15 cellular contexts compared by ENCODE assay signal in genomic region chr17:42253173-42253545, GRCh38. TPM values are rescaled to one million over a fixed set of nuclear protein-coding genes. Genes with fewer than 3 reads are reported as not detected.
A peak's percentile ranks its signal among the peaks of the same experiment; 100 is the strongest.
DNase-seq lines count a peak whose midpoint lies in the region; ATAC-seq and TF ChIP-seq lines count a peak whose summit lies in the region.
"Had no signal": no experiment of that assay in that cellular context is flagged by ENCODE, and none has a peak within 500 bp of the region (broad histone marks: within the 10 kb centered on the region; RNA-seq: fewer than 3 reads in every experiment).

No MANE protein-coding gene starts in this region.

- H3K27ac Mint-ChIP-seq in activated naive CD4-positive, alpha-beta T cell treated with anti-CD3 and anti-CD28 coated beads, Interleukin-2, amount 10 ng/mL, durations not matched to agents 7 days and 5 days: peak overlapping the region; percentile 15
- H3K27ac Mint-ChIP-seq in activated CD8-positive, alpha-beta T cell treated with anti-CD3 and anti-CD28 coated beads for 36 hours: peak overlapping the region; percentile 83

- H3K27ac ChIP-seq in fibroblast of lung (ENCODE audit: insufficient read depth, low read length) (no peak overlapping the region), uterus (peak overlapping the region; percentile 16 to 46)
- H3K27ac ChIP-seq: body of pancreas, KMS-11, parathyroid adenoma had no signal

- H3K9me3 Mint-ChIP-seq in activated naive CD4-positive, alpha-beta T cell treated with anti-CD3 and anti-CD28 coated beads, Interleukin-2, amount 10 ng/mL, durations not matched to agents 7 days and 5 days: no peaks in the 10 kb centered on the region
- no peaks in the 10 kb centered on the region for H3K9me3 Mint-ChIP-seq in activated CD8-positive, alpha-beta T cell treated with anti-CD3 and anti-CD28 coated beads for 36 hours
- H3K9me3 Mint-ChIP-seq: H9 had no signal

- H4K20me1 ChIP-seq in fibroblast of lung (ENCODE audit: control insufficient read depth, extremely low read depth, insufficient read depth, low read length): peaks cover 2% of the 10 kb centered on the region

- CTCF ChIA-PET in activated naive CD4-positive, alpha-beta T cell treated with anti-CD3 and anti-CD28 coated beads, Interleukin-2, amount 10 ng/mL, durations not matched to agents 7 days and 5 days (lab: Charles Lee): no interaction called here
- CTCF ChIA-PET in activated CD8-positive, alpha-beta T cell treated with anti-CD3 and anti-CD28 coated beads for 36 hours (lab: Charles Lee): interaction anchor here (0.7 to 1.1 kb wide), 2 partner anchors 18 to 31 kb away, joined by 3 read pairs; no protein-coding TSS in a partner anchor

- no peak for DNase-seq in activated naive CD4-positive, alpha-beta T cell treated with anti-CD3 and anti-CD28 coated beads, Interleukin-2, amount 10 ng/mL, durations not matched to agents 7 days and 5 days
- DNase-seq in activated naive CD4-positive, alpha-beta T cell (lab: John Stamatoyannopoulos, UW): no peak
- no peak for DNase-seq in activated CD8-positive, alpha-beta T cell treated with anti-CD3 and anti-CD28 coated beads for 36 hours
- DNase-seq in fibroblast of lung (ENCODE audit: low read depth in 2 of 2): no peak
- DNase-seq in uterus: no peak
- DNase-seq: AML-193, body of pancreas, H9, hypothalamus had no signal

- no peak overlapping the region for H2AFZ ChIP-seq in fibroblast of lung (ENCODE audit: low read length)
- H2AFZ ChIP-seq: parathyroid adenoma had no signal

- H3K27me3 Mint-ChIP-seq in activated naive CD4-positive, alpha-beta T cell treated with anti-CD3 and anti-CD28 coated beads, Interleukin-2, amount 10 ng/mL, durations not matched to agents 7 days and 5 days: no peaks in the 10 kb centered on the region
- H3K27me3 Mint-ChIP-seq in activated CD8-positive, alpha-beta T cell treated with anti-CD3 and anti-CD28 coated beads for 36 hours: no peaks in the 10 kb centered on the region

- H3K9ac ChIP-seq in fibroblast of lung (ENCODE audit: insufficient read depth, low read length): no peak overlapping the region
- H3K9ac ChIP-seq: KMS-11, parathyroid adenoma had no signal

- intact Hi-C loops in activated CD8-positive, alpha-beta T cell treated with anti-CD3 and anti-CD28 coated beads for 36 hours (cut with micrococcal nuclease): no loop called here
- intact Hi-C loops in uterus (cut with DNase I; ENCODE audit: low total_unique reads): no loop called here

- no peak for TF ChIP-seq CTCF in activated CD8-positive, alpha-beta T cell treated with anti-CD3 and anti-CD28 coated beads for 36 hours (IDR thresholded peaks at IDR 0.05)
- no peak for TF ChIP-seq CTCF in fibroblast of lung (conservative IDR thresholded peaks at IDR 0.05 in 1 of 2, IDR thresholded peaks at IDR 0.05 in 1 of 2; ENCODE audit: low read depth in 1 of 2, low read length in 2 of 2)
- TF ChIP-seq CTCF in uterus (IDR thresholded peaks at IDR 0.05): no peak

- H3K4me3 Mint-ChIP-seq in activated naive CD4-positive, alpha-beta T cell treated with anti-CD3 and anti-CD28 coated beads, Interleukin-2, amount 10 ng/mL, durations not matched to agents 7 days and 5 days: no peak overlapping the region
- H3K4me3 Mint-ChIP-seq in activated CD8-positive, alpha-beta T cell treated with anti-CD3 and anti-CD28 coated beads for 36 hours: peak overlapping the region; percentile 1
- H3K4me3 Mint-ChIP-seq: H9 had no signal

- peak overlapping the region; percentile 8 for H3K4me2 ChIP-seq in fibroblast of lung (ENCODE audit: extremely low read depth, insufficient read depth, low read length)
- H3K4me2 ChIP-seq: KMS-11 had no signal

- H3K4me1 ChIP-seq in fibroblast of lung (ENCODE audit: control insufficient read depth, extremely low read depth, insufficient read depth, low read length) (peaks cover 12% of the 10 kb centered on the region), uterus (no peaks in the 10 kb centered on the region)
- H3K4me1 ChIP-seq: parathyroid adenoma had no signal

- H3K36me3 ChIP-seq in fibroblast of lung (ENCODE audit: control insufficient read depth, insufficient read depth, low read length) (no peaks in the 10 kb centered on the region), uterus (no peaks in the 10 kb centered on the region)

- H3K4me1 Mint-ChIP-seq in activated naive CD4-positive, alpha-beta T cell treated with anti-CD3 and anti-CD28 coated beads, Interleukin-2, amount 10 ng/mL, durations not matched to agents 7 days and 5 days: peaks cover 57% of the 10 kb centered on the region
- peaks cover 65% of the 10 kb centered on the region for H3K4me1 Mint-ChIP-seq in activated CD8-positive, alpha-beta T cell treated with anti-CD3 and anti-CD28 coated beads for 36 hours (ENCODE audit: low read depth)

- peaks cover 16% of the 10 kb centered on the region for H3K36me3 Mint-ChIP-seq in activated naive CD4-positive, alpha-beta T cell treated with anti-CD3 and anti-CD28 coated beads, Interleukin-2, amount 10 ng/mL, durations not matched to agents 7 days and 5 days
- H3K36me3 Mint-ChIP-seq in activated CD8-positive, alpha-beta T cell treated with anti-CD3 and anti-CD28 coated beads for 36 hours (ENCODE audit: low read depth): peaks cover 10% of the 10 kb centered on the region

- no peak for TF ChIP-seq POLR2A in uterus (IDR thresholded peaks at IDR 0.05)

- POLR2A ChIA-PET in activated CD8-positive, alpha-beta T cell treated with anti-CD3 and anti-CD28 coated beads for 36 hours (lab: Charles Lee): interaction anchor here (1.1 to 1.2 kb wide), 3 partner anchors 11 to 22 kb away, joined by 3 to 4 read pairs (median 4); no protein-coding TSS in a partner anchor

- H3K9me3 ChIP-seq in fibroblast of lung (ENCODE audit: control insufficient read depth, insufficient read depth, low read depth, low read length) (no peaks in the 10 kb centered on the region), uterus (no peaks in the 10 kb centered on the region)
- H3K9me3 ChIP-seq: body of pancreas had no signal

- ATAC-seq in activated CD8-positive, alpha-beta T cell treated with anti-CD3 and anti-CD28 coated beads for 36 hours: no peak
- ATAC-seq in HG03457 (IDR thresholded peaks at IDR 0.05; ENCODE audit: unreplicated experiment) (no peak), HG03354 (IDR thresholded peaks at IDR 0.05; ENCODE audit: poor library complexity, severe bottlenecking, unreplicated experiment) (no peak), GM19467 (IDR thresholded peaks at IDR 0.05; ENCODE audit: unreplicated experiment) (no peak)
- ATAC-seq: body of pancreas had no signal

- H3K27me3 ChIP-seq in fibroblast of lung (ENCODE audit: control insufficient read depth, insufficient read depth, low read length) (no peaks in the 10 kb centered on the region), uterus (no peaks in the 10 kb centered on the region)
- H3K27me3 ChIP-seq: body of pancreas had no signal

- H3K4me3 ChIP-seq in fibroblast of lung (replicated peaks in 1 of 4; ENCODE audit: control extremely low read depth in 1 of 4, insufficient read depth in 1 of 4, low read depth in 3 of 4, low read length in 4 of 4) (no peak overlapping the region), uterus (no peak overlapping the region)
- H3K4me3 ChIP-seq: body of pancreas, lung had no signal

- peaks cover 8% of the 10 kb centered on the region for H3K79me2 ChIP-seq in fibroblast of lung (ENCODE audit: control insufficient read depth, insufficient read depth, low read length)

RNA-seq across cellular contexts. Expression of gene STAT5B, which starts 23.0 kb away (rescaled TPM):
- total RNA-seq in activated CD8-positive, alpha-beta T cell treated with anti-CD3 and anti-CD28 coated beads for 36 hours: 100 to 1,000 TPM; 128 to 129 TPM
- total RNA-seq in fibroblast of lung: 24.4 and 25.9 TPM in 2 replicates
- 18.0 and 29.6 TPM in 2 replicates for polyA plus RNA-seq in fibroblast of lung
- 13.9 and 21.0 TPM in 2 replicates for polyA plus RNA-seq in fibroblast of lung (2012)
- polyA minus RNA-seq in fibroblast of lung (ENCODE audit: low replicate concordance): 21.1 and 29.1 TPM in 2 replicates
- total RNA-seq in uterus: 100 to 1,000 TPM in 3 of 4 donors, 10 to 100 TPM in 1; 72.1 to 187 (median 144) TPM

RNA-seq across cellular contexts. Expression of gene STAT5A, which starts 35.1 kb away (rescaled TPM):
- 100 to 1,000 TPM; 163 to 190 TPM for total RNA-seq in activated CD8-positive, alpha-beta T cell treated with anti-CD3 and anti-CD28 coated beads for 36 hours
- 26.2 and 28.4 TPM in 2 replicates for total RNA-seq in fibroblast of lung
- polyA plus RNA-seq in fibroblast of lung: 5.5 and 6.9 TPM in 2 replicates
- polyA plus RNA-seq in fibroblast of lung (2012): 5.1 and 7.7 TPM in 2 replicates
- 16.8 and 37.8 TPM in 2 replicates for polyA minus RNA-seq in fibroblast of lung (ENCODE audit: low replicate concordance)
- 10 to 100 TPM; 30.7 to 69.2 (median 33.9) TPM for total RNA-seq in uterus

RNA-seq across cellular contexts. Expression of gene GHDC, which starts 58.9 kb away (rescaled TPM):
- 10 to 100 TPM; 12.3 to 14.9 TPM for total RNA-seq in activated CD8-positive, alpha-beta T cell treated with anti-CD3 and anti-CD28 coated beads for 36 hours
- total RNA-seq in fibroblast of lung: 20.0 and 26.6 TPM in 2 replicates
- polyA plus RNA-seq in fibroblast of lung: 6.1 and 6.7 TPM in 2 replicates
- 10.7 and 12.0 TPM in 2 replicates for polyA plus RNA-seq in fibroblast of lung (2012)
- polyA minus RNA-seq in fibroblast of lung (ENCODE audit: low replicate concordance): 6.1 and 18.1 TPM in 2 replicates
- 10 to 100 TPM in 2 of 4 donors, 1 to 10 TPM in 2; 8.2 to 26.8 (median 17.5) TPM for total RNA-seq in uterus
